Comparison of ENCODE assay signal across 8 cellular contexts in the genomic region with DNA sequence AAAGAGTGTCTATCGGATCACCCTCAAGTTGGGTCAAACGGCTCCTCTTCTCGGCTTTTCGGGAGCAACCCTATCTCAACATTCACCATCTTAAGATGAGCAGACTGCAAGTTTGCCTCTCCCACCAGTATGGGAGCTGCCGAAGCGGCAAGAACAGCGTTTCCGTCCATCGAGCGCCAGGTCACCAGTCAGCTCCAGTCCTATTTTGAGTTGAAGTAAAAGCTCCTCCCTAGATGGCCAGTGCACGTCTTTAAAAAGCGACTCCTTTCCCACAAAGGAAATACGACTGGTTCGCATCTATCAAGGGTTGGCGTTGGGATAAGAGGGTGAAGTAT.
A peak's percentile ranks its signal among the peaks of the same experiment; 100 is the strongest.
DNase-seq lines count a peak whose midpoint lies in the region; ATAC-seq and FAIRE-seq lines count a peak whose summit lies in the region.

No MANE protein-coding gene starts in this region.

- DNase-seq in GM18507 (ENCODE audit: extremely low spot score, insufficient read length, low read depth) = peak; percentile 65
- peak; percentile 62 for DNase-seq in activated naive CD8-positive, alpha-beta T cell treated with anti-CD3 and anti-CD28 coated beads, Interleukin-2, amount 50 U/mL, for 24 hours
- DNase-seq in stimulated activated naive B cell treated with anti-CD40 and anti-IgM and Interleukin-4, amounts not matched to agents 10 μg/mL and 1 μg/mL and 100 μg/mL, for 72 hours = peak; percentile 70
- no peak for DNase-seq in OCI-M2 (lab: John Stamatoyannopoulos, UW; ENCODE audit: unreplicated experiment)
- DNase-seq in pons (ENCODE audit: low spot score) = no peak

- H3K27ac ChIP-seq in KOPT-K1 (ENCODE audit: low read depth, low read length, poor library complexity, severe bottlenecking) = peak overlapping the region; percentile 79

- no peaks in the 10 kb centered on the region for H3K9me3 Mint-ChIP-seq in activated naive CD8-positive, alpha-beta T cell treated with anti-CD3 and anti-CD28 coated beads, Interleukin-2, amount 50 U/mL, for 24 hours
- no peaks in the 10 kb centered on the region for H3K9me3 Mint-ChIP-seq in stimulated activated naive B cell treated with anti-CD40 and anti-IgM and Interleukin-4, amounts not matched to agents 10 μg/mL and 1 μg/mL and 100 μg/mL, for 72 hours

- no peaks in the 10 kb centered on the region for H3K9me3 ChIP-seq in KOPT-K1 (ENCODE audit: insufficient read depth, low read length, poor library complexity, severe bottlenecking)
- H3K9me3 ChIP-seq in iPS-18c (ENCODE audit: control insufficient read depth, insufficient read depth, low read length) = no peaks in the 10 kb centered on the region

- peaks cover 19% of the 10 kb centered on the region for H3K36me3 Mint-ChIP-seq in activated naive CD8-positive, alpha-beta T cell treated with anti-CD3 and anti-CD28 coated beads, Interleukin-2, amount 50 U/mL, for 24 hours (ENCODE audit: low read depth)
- peaks cover 2 to 5% of the 10 kb centered on the region in 2 donors for H3K36me3 Mint-ChIP-seq in stimulated activated naive B cell treated with anti-CD40 and anti-IgM and Interleukin-4, amounts not matched to agents 10 μg/mL and 1 μg/mL and 100 μg/mL, for 72 hours

- 0 out of 2 replicates have a peak, but pooled peaks cover 10% of the 10 kb centered on the region for H3K36me3 ChIP-seq in KOPT-K1 (ENCODE audit: insufficient read depth, low read length)

- ATAC-seq in GM21737 (IDR thresholded peaks at IDR 0.05; ENCODE audit: unreplicated experiment) = peak; percentile 74
- ATAC-seq in activated naive CD8-positive, alpha-beta T cell treated with anti-CD3 and anti-CD28 coated beads, Interleukin-2, amount 50 U/mL, for 24 hours = peak; percentile 70
- peak; percentile 88 to 90 for ATAC-seq in stimulated activated naive B cell treated with anti-CD40 and anti-IgM and Interleukin-4, amounts not matched to agents 10 μg/mL and 1 μg/mL and 100 μg/mL, for 72 hours (replicated peaks)

- H3K4me1 Mint-ChIP-seq in activated naive CD8-positive, alpha-beta T cell treated with anti-CD3 and anti-CD28 coated beads, Interleukin-2, amount 50 U/mL, for 24 hours = peaks cover 41% of the 10 kb centered on the region
- H3K4me1 Mint-ChIP-seq in stimulated activated naive B cell treated with anti-CD40 and anti-IgM and Interleukin-4, amounts not matched to agents 10 μg/mL and 1 μg/mL and 100 μg/mL, for 72 hours = peaks cover 15 to 35% of the 10 kb centered on the region in 2 donors

- peak overlapping the region; percentile 96 for H3K27ac Mint-ChIP-seq in activated naive CD8-positive, alpha-beta T cell treated with anti-CD3 and anti-CD28 coated beads, Interleukin-2, amount 50 U/mL, for 24 hours
- H3K27ac Mint-ChIP-seq in stimulated activated naive B cell treated with anti-CD40 and anti-IgM and Interleukin-4, amounts not matched to agents 10 μg/mL and 1 μg/mL and 100 μg/mL, for 72 hours = peak overlapping the region; percentile 99

- H3K4me3 ChIP-seq in iPS-18c (ENCODE audit: insufficient read depth, low read depth, low read length) = peak overlapping the region; percentile 89

- H3K27me3 Mint-ChIP-seq in activated naive CD8-positive, alpha-beta T cell treated with anti-CD3 and anti-CD28 coated beads, Interleukin-2, amount 50 U/mL, for 24 hours = peaks cover 5% of the 10 kb centered on the region
- H3K27me3 Mint-ChIP-seq in stimulated activated naive B cell treated with anti-CD40 and anti-IgM and Interleukin-4, amounts not matched to agents 10 μg/mL and 1 μg/mL and 100 μg/mL, for 72 hours = no peaks in the 10 kb centered on the region

- FAIRE-seq in GM18507 (lab: Jason Lieb, UNC) = no peak

- H3K4me3 Mint-ChIP-seq in activated naive CD8-positive, alpha-beta T cell treated with anti-CD3 and anti-CD28 coated beads, Interleukin-2, amount 50 U/mL, for 24 hours = peak overlapping the region; percentile 95
- peak overlapping the region; percentile 98 to 99 for H3K4me3 Mint-ChIP-seq in stimulated activated naive B cell treated with anti-CD40 and anti-IgM and Interleukin-4, amounts not matched to agents 10 μg/mL and 1 μg/mL and 100 μg/mL, for 72 hours

Comparison
In these comparisons a context has a peak if more than half of its experiments do, and no peak if none do; other contexts are left out.
1. DNase-seq: peak in GM18507 (single experiment), activated naive CD8-positive, alpha-beta T cell treated with anti-CD3 and anti-CD28 coated beads, Interleukin-2, amount 50 U/mL, for 24 hours (single experiment) and stimulated activated naive B cell treated with anti-CD40 and anti-IgM and Interleukin-4, amounts not matched to agents 10 μg/mL and 1 μg/mL and 100 μg/mL, for 72 hours (single experiment); none in OCI-M2 (single experiment) and pons (single experiment).
2. Peak in every context shown above with its lines, with median percentiles within 50 percentile points of each other: ATAC-seq.